ENCODE assay signal across 1 cellular context in genomic region chr12:39975374-39975918, GRCh38.
TF ChIP-seq lines count a peak whose summit lies in the region.

No MANE protein-coding gene starts in this region.

TF ChIP-seq in GM23338, 12 proteins besides CTCF, POLR2A, EP300 and RAD21 (continued from another document):
- TF ChIP-seq REST (IDR thresholded peaks at IDR 0.05; ENCODE audit: unreplicated experiment) = no peak
- no peak for TF ChIP-seq ZNF331 (CRISPR knock-in tag; IDR thresholded peaks at IDR 0.05; ENCODE audit: low read depth)
- TF ChIP-seq EZH2 (IDR thresholded peaks at IDR 0.05; ENCODE audit: low read depth, unreplicated experiment) = no peak
- TF ChIP-seq EZH2phosphoT487 (IDR thresholded peaks at IDR 0.05; ENCODE audit: unreplicated experiment) = no peak
- no peak for TF ChIP-seq ZNF462 (CRISPR knock-in tag; IDR thresholded peaks at IDR 0.05)
- no peak for TF ChIP-seq NANOG (IDR thresholded peaks at IDR 0.05; ENCODE audit: borderline replicate concordance)
- TF ChIP-seq, protein P1, sequence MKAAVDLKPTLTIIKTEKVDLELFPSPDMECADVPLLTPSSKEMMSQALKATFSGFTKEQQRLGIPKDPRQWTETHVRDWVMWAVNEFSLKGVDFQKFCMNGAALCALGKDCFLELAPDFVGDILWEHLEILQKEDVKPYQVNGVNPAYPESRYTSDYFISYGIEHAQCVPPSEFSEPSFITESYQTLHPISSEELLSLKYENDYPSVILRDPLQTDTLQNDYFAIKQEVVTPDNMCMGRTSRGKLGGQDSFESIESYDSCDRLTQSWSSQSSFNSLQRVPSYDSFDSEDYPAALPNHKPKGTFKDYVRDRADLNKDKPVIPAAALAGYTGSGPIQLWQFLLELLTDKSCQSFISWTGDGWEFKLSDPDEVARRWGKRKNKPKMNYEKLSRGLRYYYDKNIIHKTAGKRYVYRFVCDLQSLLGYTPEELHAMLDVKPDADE (IDR thresholded peaks at IDR 0.05) = no peak
- no peak for TF ChIP-seq ZNF114 (CRISPR knock-in tag; IDR thresholded peaks at IDR 0.05)
TF ChIP-seq in GM23338: peak in this region for 0.
